In genomic region chrX:121642415-121642814, GRCh38 we compare ENCODE assay signal across 16 cellular contexts.
A peak's percentile ranks its signal among the peaks of the same experiment; 100 is the strongest.
DNase-seq lines count a peak whose midpoint lies in the region; TF ChIP-seq lines count a peak whose summit lies in the region.
"Had no signal": no experiment of that assay in that cellular context is flagged by ENCODE, and none has a peak within 500 bp of the region (broad histone marks: within the 10 kb centered on the region; RNA-seq: fewer than 3 reads in every experiment).

No MANE protein-coding gene starts in this region.

- H3K4me3 ChIP-seq in AG04449 (ENCODE audit: low read depth, low read length), result no peak overlapping the region
- H3K4me3 ChIP-seq in cardiac fibroblast (replicated peaks in 1 of 2; ENCODE audit: low read depth in 2 of 2, low read length in 2 of 2), result no peak overlapping the region
- H3K4me3 ChIP-seq in kidney epithelial cell (ENCODE audit: low read depth, low read length), result no peak overlapping the region

- no peak overlapping the region for H3K4me3 Mint-ChIP-seq in activated naive CD4-positive, alpha-beta T cell treated with anti-CD3 and anti-CD28 coated beads for 36 hours
- H3K4me3 Mint-ChIP-seq: activated naive CD8-positive, alpha-beta T cell; central memory CD8-positive, alpha-beta T cell had no signal

- POLR2A ChIA-PET in AG04449 (lab: Yijun Ruan, JAX), result no interaction called here

- no peaks in the 10 kb centered on the region for H3K9me3 Mint-ChIP-seq in activated naive CD4-positive, alpha-beta T cell treated with anti-CD3 and anti-CD28 coated beads for 36 hours

- no peaks in the 10 kb centered on the region for H3K36me3 Mint-ChIP-seq in activated naive CD4-positive, alpha-beta T cell treated with anti-CD3 and anti-CD28 coated beads for 36 hours (ENCODE audit: low read depth)
- H3K36me3 Mint-ChIP-seq: activated naive CD8-positive, alpha-beta T cell had no signal

- intact Hi-C loops in activated naive CD4-positive, alpha-beta T cell treated with anti-CD3 and anti-CD28 coated beads for 36 hours (cut with micrococcal nuclease), result no loop called here

- H3K27me3 ChIP-seq in kidney epithelial cell (ENCODE audit: control insufficient read depth, insufficient read depth, low read length), result no peaks in the 10 kb centered on the region

- CTCF ChIA-PET in AG04449 (lab: Yijun Ruan, JAX), result no interaction called here
- CTCF ChIA-PET in activated naive CD4-positive, alpha-beta T cell treated with anti-CD3 and anti-CD28 coated beads for 36 hours (lab: Charles Lee), result interaction anchor here (0.7 kb wide), 1 partner anchor 644 kb away, joined by 3 read pairs; no protein-coding TSS in a partner anchor

- no peak for TF ChIP-seq CTCF in AG04449 (IDR thresholded peaks at IDR 0.05; ENCODE audit: insufficient read depth, low read length, missing control alignments)
- TF ChIP-seq CTCF in cardiac fibroblast (IDR thresholded peaks at IDR 0.05; ENCODE audit: low read depth, low read length), result no peak
- TF ChIP-seq CTCF in kidney epithelial cell (IDR thresholded peaks at IDR 0.05; ENCODE audit: insufficient read depth, low read length, poor library complexity, severe bottlenecking), result no peak

- no peak overlapping the region for H3K27ac Mint-ChIP-seq in activated naive CD4-positive, alpha-beta T cell treated with anti-CD3 and anti-CD28 coated beads for 36 hours
- H3K27ac Mint-ChIP-seq: activated naive CD8-positive, alpha-beta T cell had no signal

- H3K27me3 Mint-ChIP-seq in activated naive CD4-positive, alpha-beta T cell treated with anti-CD3 and anti-CD28 coated beads for 36 hours (ENCODE audit: low read depth), result no peaks in the 10 kb centered on the region
- H3K27me3 Mint-ChIP-seq: central memory CD8-positive, alpha-beta T cell had no signal

- DNase-seq in AG04449 (ENCODE audit: low read depth, low spot score), result peak; percentile 19
- DNase-seq in HS-5 (ENCODE audit: low read depth), result peak; percentile 24
- DNase-seq in cardiac fibroblast (ENCODE audit: low read depth in 2 of 2), result peak; percentile 12 to 13
- DNase-seq in kidney epithelial cell (ENCODE audit: low read depth), result peak; percentile 26
- DNase-seq in activated naive CD4-positive, alpha-beta T cell treated with anti-CD3 and anti-CD28 coated beads for 36 hours, result no peak
- DNase-seq in hippocampal formation (lab: John Stamatoyannopoulos, UW), result no peak
- DNase-seq in SW 1271 (lab: John Stamatoyannopoulos, UW), result no peak
- no peak for DNase-seq in activated effector memory CD4-positive, alpha-beta T cell treated with Interleukin-2 at 50 U/mL for 16 hours
- DNase-seq: activated T-cell treated with anti-CD3 and anti-CD28 coated beads, Interleukin-2, amount 50 U/mL, for 1 hour; COR-L47; head of caudate nucleus; NCI-H187 treated with DMSO at 0.1 percent for 48 hours; NCI-H510A; right cardiac atrium had no signal

- no peaks in the 10 kb centered on the region for H3K36me3 ChIP-seq in kidney epithelial cell (ENCODE audit: control insufficient read depth, insufficient read depth, low read length)

- H3K4me1 Mint-ChIP-seq in activated naive CD4-positive, alpha-beta T cell treated with anti-CD3 and anti-CD28 coated beads for 36 hours (ENCODE audit: low read depth), result no peaks in the 10 kb centered on the region
- H3K4me1 Mint-ChIP-seq: central memory CD8-positive, alpha-beta T cell had no signal

Comparison
In these comparisons a context has a peak if more than half of its experiments do, and no peak if none do; other contexts are left out.
1. DNase-seq: peak in AG04449 (single experiment), HS-5 (single experiment), cardiac fibroblast (2 of 2) and kidney epithelial cell (single experiment); none in activated naive CD4-positive, alpha-beta T cell treated with anti-CD3 and anti-CD28 coated beads for 36 hours (single experiment), hippocampal formation (0 of 2), SW 1271 (0 of 2) and activated effector memory CD4-positive, alpha-beta T cell treated with Interleukin-2 at 50 U/mL for 16 hours (single experiment).